Comparison of ENCODE assay signal across 23 cellular contexts in genomic region chr3:113053169-113053568, GRCh38.
DNase-seq lines count a peak whose midpoint lies in the region; TF ChIP-seq lines count a peak whose summit lies in the region.
"Had no signal": no experiment of that assay in that cellular context is flagged by ENCODE, and none has a peak within 500 bp of the region (broad histone marks: within the 10 kb centered on the region; RNA-seq: fewer than 3 reads in every experiment).

No MANE protein-coding gene starts in this region.

- no peaks in the 10 kb centered on the region for H3K79me2 ChIP-seq in hepatocyte

- H3K4me3 Mint-ChIP-seq in CD14-positive monocyte: no peak overlapping the region
- H3K4me3 Mint-ChIP-seq: B cell; CD4-positive, CD25-positive, alpha-beta regulatory T cell; CD8-positive, alpha-beta memory T cell had no signal

- H4K20me1 ChIP-seq in hepatocyte (ENCODE audit: insufficient read depth, poor library complexity, severe bottlenecking): no peaks in the 10 kb centered on the region
- H4K20me1 ChIP-seq: BLaER1 treated with 17β-estradiol and CSF1 and Interleukin-3, amounts not matched to agents 10 nM and 100 nM had no signal

- H3K4me3 ChIP-seq in hepatocyte: no peak overlapping the region
- H3K4me3 ChIP-seq: BLaER1 treated with 17β-estradiol and CSF1 and Interleukin-3, amounts not matched to agents 10 nM and 100 nM; GM12878 had no signal

- no peak overlapping the region for H3K4me2 ChIP-seq in hepatocyte
- H3K4me2 ChIP-seq: BLaER1 treated with 17β-estradiol and CSF1 and Interleukin-3, amounts not matched to agents 10 nM and 100 nM had no signal

- H3K27me3 ChIP-seq in hepatocyte: no peaks in the 10 kb centered on the region
- H3K27me3 ChIP-seq: BLaER1 treated with 17β-estradiol and CSF1 and Interleukin-3, amounts not matched to agents 10 nM and 100 nM had no signal

- H3K4me1 ChIP-seq in hepatocyte (ENCODE audit: insufficient read depth): peaks cover 6% of the 10 kb centered on the region

- H3K36me3 ChIP-seq in hepatocyte (replicated peaks; ENCODE audit: insufficient read depth, low read depth): no peaks in the 10 kb centered on the region
- H3K36me3 ChIP-seq: BLaER1 treated with 17β-estradiol and CSF1 and Interleukin-3, amounts not matched to agents 10 nM and 100 nM had no signal

- peak overlapping the region in 6 of 7 donors; percentile 18 to 84 (median 62) for H3K27ac Mint-ChIP-seq in CD14-positive monocyte
- H3K27ac Mint-ChIP-seq: B cell; CD4-positive, CD25-positive, alpha-beta regulatory T cell had no signal

- peaks cover 0 to 3% (median 0%) of the 10 kb centered on the region in 7 donors for H3K9me3 Mint-ChIP-seq in CD14-positive monocyte
- H3K9me3 Mint-ChIP-seq: CD4-positive, CD25-positive, alpha-beta regulatory T cell; CD8-positive, alpha-beta memory T cell had no signal

- DNase-seq in NCI-H82 (lab: John Stamatoyannopoulos, UW): peak; percentile 34
- DNase-seq in NCI-H82 treated with DMSO at 0.1 percent for 48 hours (lab: John Stamatoyannopoulos, UW; ENCODE audit: unreplicated experiment): no peak
- DNase-seq in CD14-positive monocyte (ENCODE audit: low spot score): no peak
- no peak for DNase-seq in hepatocyte (ENCODE audit: low spot score)
- DNase-seq in HPDE6-E6E7 (ENCODE audit: extremely low spot score): no peak
- no peak for DNase-seq in NCI-H1930 (lab: John Stamatoyannopoulos, UW)
- DNase-seq in GM20000 (ENCODE audit: low spot score): no peak
- DNase-seq: 8988T; AML-193; CD4-positive, CD25-positive, alpha-beta regulatory T cell; CD8-positive, alpha-beta memory T cell; COR-L47; DMS 273 treated with DMSO at 0.1 percent for 48 hours; DMS153; DMS53; DMS79; DND-41; EL; GDM1 had no signal

- no peaks in the 10 kb centered on the region for H3K4me1 Mint-ChIP-seq in CD14-positive monocyte
- H3K4me1 Mint-ChIP-seq: CD4-positive, CD25-positive, alpha-beta regulatory T cell had no signal

- H3K27ac ChIP-seq in hepatocyte: peak overlapping the region; percentile 86
- H3K27ac ChIP-seq: BLaER1 treated with 17β-estradiol and CSF1 and Interleukin-3, amounts not matched to agents 10 nM and 100 nM; C4-2B had no signal

- H2AFZ ChIP-seq in hepatocyte: no peak overlapping the region

- H3K27me3 Mint-ChIP-seq in CD14-positive monocyte (ENCODE audit: low read depth in 3 of 3): no peaks in the 10 kb centered on the region
- H3K27me3 Mint-ChIP-seq: B cell; CD4-positive, CD25-positive, alpha-beta regulatory T cell; CD8-positive, alpha-beta memory T cell had no signal

- no peak for TF ChIP-seq CTCF in CD14-positive monocyte (IDR thresholded peaks at IDR 0.05)
- TF ChIP-seq CTCF in hepatocyte (IDR thresholded peaks at IDR 0.05; ENCODE audit: poor library complexity): no peak
- TF ChIP-seq CTCF in GM20000 (IDR thresholded peaks at IDR 0.05; ENCODE audit: extremely low read depth, missing control alignments): no peak

- WGBS in hepatocyte (ENCODE audit: low lambda C conversion rate, missing lambda C conversion rate): 93% methylated on average over 3 of the region's 3 CpGs

- no peaks in the 10 kb centered on the region for H3K9me3 ChIP-seq in hepatocyte (ENCODE audit: low read depth)

- no peaks in the 10 kb centered on the region for H3K9me2 ChIP-seq in hepatocyte (replicated peaks; ENCODE audit: insufficient read depth)

- no peaks in the 10 kb centered on the region for H3K36me3 Mint-ChIP-seq in CD14-positive monocyte

- intact Hi-C loops in CD14-positive monocyte (cut with micrococcal nuclease): loop anchor here in 1 of 2 donors (5.0 to 10.0 kb wide), 2 partner anchors 522 to 574 kb away; no protein-coding TSS in a partner anchor
